Comparison of ENCODE assay signal across 8 cellular contexts in the genomic region with DNA sequence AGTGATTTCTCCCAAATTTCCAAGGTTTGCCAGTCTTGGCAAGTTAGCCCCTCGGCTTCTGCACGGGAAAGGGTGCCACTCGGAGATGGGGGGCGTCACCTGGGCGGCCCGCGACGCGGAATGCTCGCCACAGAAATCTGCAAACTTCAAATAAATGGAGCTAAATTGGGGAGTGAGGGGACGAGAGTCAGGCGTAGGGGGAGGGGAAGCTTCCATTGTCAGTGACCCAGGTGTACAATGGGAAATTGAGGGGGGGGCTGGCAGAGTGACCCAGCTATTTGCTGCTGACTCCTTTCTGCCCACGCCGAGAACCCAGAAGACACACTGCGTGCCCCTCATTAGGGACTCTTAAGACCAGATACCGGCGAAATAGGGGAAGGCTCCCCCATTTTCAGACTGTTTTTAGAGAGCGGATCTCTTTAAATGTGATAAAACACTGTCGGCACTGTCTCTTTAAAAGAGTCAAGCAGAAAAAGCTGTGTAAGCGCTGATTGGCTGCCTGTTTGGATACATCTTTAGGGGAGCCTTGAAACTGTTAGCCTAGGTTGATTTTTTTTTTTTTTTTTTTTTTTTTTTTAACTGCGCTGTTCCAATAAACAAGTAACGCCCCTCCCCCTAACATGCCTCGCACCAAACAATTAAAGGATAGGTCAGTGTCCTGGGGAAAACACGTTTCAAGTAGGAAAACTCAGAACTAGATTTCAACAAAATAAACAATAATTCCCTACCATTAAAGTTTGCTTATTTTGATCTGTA. TPM values are rescaled to one million over a fixed set of nuclear protein-coding genes. Genes with fewer than 3 reads are reported as not detected.
DNase-seq lines count a peak whose midpoint lies in the region; ATAC-seq and TF ChIP-seq lines count a peak whose summit lies in the region.

No MANE protein-coding gene starts in this region.

- peak overlapping the region; percentile 99 for H3K4me3 Mint-ChIP-seq in neural crest cell

- ATAC-seq in GM21717 (IDR thresholded peaks at IDR 0.05; ENCODE audit: unreplicated experiment): peak; percentile 26
- ATAC-seq in activated naive CD4-positive, alpha-beta T cell treated with anti-CD3 and anti-CD28 coated beads, Interleukin-2, amount 50 U/mL, for 72 hours: peak in 1 of 2 donors; percentile 42

- peaks cover 12 to 23% of the 10 kb centered on the region in 2 donors for H3K36me3 Mint-ChIP-seq in activated naive CD4-positive, alpha-beta T cell treated with anti-CD3 and anti-CD28 coated beads, Interleukin-2, amount 50 U/mL, for 72 hours
- peaks cover 11% of the 10 kb centered on the region for H3K36me3 Mint-ChIP-seq in neural crest cell (ENCODE audit: low read depth)

- intact Hi-C loops in tibial artery (cut with DNase I; ENCODE audit: low total_unique reads): loop anchor here (1.0 to 5.0 kb wide), 2 partner anchors 81 to 285 kb away; no protein-coding TSS in a partner anchor

- peak overlapping the region; percentile 83 to 84 for H3K4me3 ChIP-seq in tibial artery

- no peaks in the 10 kb centered on the region for H3K27me3 ChIP-seq in tibial artery

- H3K27me3 Mint-ChIP-seq in neural crest cell (ENCODE audit: low read depth): no peaks in the 10 kb centered on the region

- no peaks in the 10 kb centered on the region for H3K9me3 ChIP-seq in tibial artery

- peaks cover 72% of the 10 kb centered on the region for H3K4me1 Mint-ChIP-seq in neural crest cell

- no peak for TF ChIP-seq CTCF in neural crest cell (conservative IDR thresholded peaks at IDR 0.05)
- TF ChIP-seq CTCF in tibial artery (IDR thresholded peaks at IDR 0.05): no peak

- H3K36me3 ChIP-seq in tibial artery: peaks cover 0 to 4% (median 2%) of the 10 kb centered on the region in 3 donors

- H3K4me1 ChIP-seq in tibial artery: peaks cover 0 to 47% (median 26%) of the 10 kb centered on the region in 4 donors

- H3K27ac Mint-ChIP-seq in activated naive CD4-positive, alpha-beta T cell treated with anti-CD3 and anti-CD28 coated beads, Interleukin-2, amount 50 U/mL, for 72 hours: peak overlapping the region; percentile 72 to 78
- H3K27ac Mint-ChIP-seq in neural crest cell (ENCODE audit: unreplicated experiment): peak overlapping the region; percentile 90

- H3K9me3 Mint-ChIP-seq in activated naive CD4-positive, alpha-beta T cell treated with anti-CD3 and anti-CD28 coated beads, Interleukin-2, amount 50 U/mL, for 72 hours: no peaks in the 10 kb centered on the region
- no peaks in the 10 kb centered on the region for H3K9me3 Mint-ChIP-seq in neural crest cell

- H3K27ac ChIP-seq in tibial artery: peak overlapping the region; percentile 84 to 89

- DNase-seq in COR-L47 (lab: John Stamatoyannopoulos, UW) (peak; percentile 92), NCI-H1092 (lab: John Stamatoyannopoulos, UW) (peak; percentile 68), SK-N-DZ (ENCODE audit: low spot score) (peak; percentile 93), germinal center (ENCODE audit: low spot score) (peak; percentile 90), neural crest cell (ENCODE audit: low read depth, low spot score) (peak; percentile 41), tibial artery (peak; percentile 77 to 83)
- peak in 1 of 2 donors; percentile 39 for DNase-seq in activated naive CD4-positive, alpha-beta T cell treated with anti-CD3 and anti-CD28 coated beads, Interleukin-2, amount 50 U/mL, for 72 hours (ENCODE audit: low spot score in 2 of 2)

RNA-seq across cellular contexts. Expression of gene SSBP3, which starts 1.2 kb away (rescaled TPM):
- polyA plus RNA-seq in SK-N-DZ (2014; cell fraction: cytosol; rRNA removed): 54.5 and 58.7 TPM in 2 replicates
- 32.9 and 34.1 TPM in 2 replicates for polyA plus RNA-seq in SK-N-DZ (2014; cell fraction: nucleus; rRNA removed)
- 10 to 100 TPM; 66.1 to 80.4 TPM for total RNA-seq in activated naive CD4-positive, alpha-beta T cell treated with anti-CD3 and anti-CD28 coated beads, Interleukin-2, amount 50 U/mL, for 72 hours
- total RNA-seq in neural crest cell: 94.3 and 99.0 TPM in 2 replicates
